In the genomic region with DNA sequence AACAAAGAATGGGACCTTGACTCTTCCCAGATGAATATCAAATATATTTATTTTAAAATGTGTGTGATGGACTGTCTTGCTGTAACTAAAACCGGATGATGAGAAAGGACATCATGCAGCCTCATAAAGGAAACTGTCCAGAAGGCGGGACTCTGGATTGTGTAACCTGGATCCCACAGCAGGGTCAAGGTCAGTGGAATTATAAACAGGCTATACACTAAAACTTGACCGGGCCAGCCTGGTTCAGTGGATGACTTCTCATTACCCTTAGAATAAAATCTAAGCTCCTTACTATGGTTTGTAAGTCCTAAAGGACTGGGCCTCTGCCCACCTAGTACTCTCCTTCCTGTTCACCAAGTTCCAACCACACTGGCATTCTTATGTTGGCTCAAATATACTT, we compare ENCODE assay signal across 4 cellular contexts.
"Had no signal": no experiment of that assay in that cellular context is flagged by ENCODE, and none has a peak within 500 bp of the region (broad histone marks: within the 10 kb centered on the region; RNA-seq: fewer than 3 reads in every experiment).

No MANE protein-coding gene starts in this region.

- H3K4me3 ChIP-seq: GM23338 had no signal

- H3K4me2 ChIP-seq: GM23338 had no signal

- DNase-seq: H9, HCEC 1CT, KBM-7 had no signal

- H2AFZ ChIP-seq: GM23338 had no signal

- ATAC-seq: GM23338 had no signal
